In genomic region chr12:4214912-4215861, GRCh38 we compare ENCODE assay signal across 8 cellular contexts. TPM values are rescaled to one million over a fixed set of nuclear protein-coding genes. Genes with fewer than 3 reads are reported as not detected.
A peak's percentile ranks its signal among the peaks of the same experiment; 100 is the strongest.
DNase-seq lines count a peak whose midpoint lies in the region; ATAC-seq and TF ChIP-seq lines count a peak whose summit lies in the region.

No MANE protein-coding gene starts in this region.

- peaks cover 0 to 34% (median 0%) of the 10 kb centered on the region in 9 donors for H3K4me1 ChIP-seq in heart right ventricle

- H3K4me1 Mint-ChIP-seq in stimulated activated memory B cell treated with anti-CD40 and anti-IgM and Interleukin-4, amounts not matched to agents 10 μg/mL and 1 μg/mL and 100 μg/mL, for 72 hours, result peaks cover 41% of the 10 kb centered on the region

- no peaks in the 10 kb centered on the region for H3K36me3 Mint-ChIP-seq in stimulated activated memory B cell treated with anti-CD40 and anti-IgM and Interleukin-4, amounts not matched to agents 10 μg/mL and 1 μg/mL and 100 μg/mL, for 72 hours

- ATAC-seq in HG03139 (IDR thresholded peaks at IDR 0.05; ENCODE audit: unreplicated experiment), result peak; percentile 73
- ATAC-seq in heart right ventricle, result peak in 6 of 8 donors; percentile 61 to 87 (median 74)
- ATAC-seq in stimulated activated memory B cell treated with anti-CD40 and anti-IgM and Interleukin-4, amounts not matched to agents 10 μg/mL and 1 μg/mL and 100 μg/mL, for 72 hours, result peak; percentile 94

- WGBS in heart right ventricle, 2 donors, result 58% methylated on average over 24 of the region's 24 CpGs

- peak overlapping the region; percentile 73 for H3K4me3 Mint-ChIP-seq in stimulated activated memory B cell treated with anti-CD40 and anti-IgM and Interleukin-4, amounts not matched to agents 10 μg/mL and 1 μg/mL and 100 μg/mL, for 72 hours

- H3K27me3 Mint-ChIP-seq in stimulated activated memory B cell treated with anti-CD40 and anti-IgM and Interleukin-4, amounts not matched to agents 10 μg/mL and 1 μg/mL and 100 μg/mL, for 72 hours, result no peaks in the 10 kb centered on the region

- TF ChIP-seq POLR2A in GM19099 (IDR thresholded peaks at IDR 0.05; ENCODE audit: extremely low read depth, insufficient read length, low read depth), result peak; percentile 49

- no peak for TF ChIP-seq CTCF in heart right ventricle (IDR thresholded peaks at IDR 0.05)

- peak overlapping the region in 1 of 10 donors; percentile 41 for H3K27ac ChIP-seq in heart right ventricle

- peak overlapping the region; percentile 90 for H3K27ac Mint-ChIP-seq in stimulated activated memory B cell treated with anti-CD40 and anti-IgM and Interleukin-4, amounts not matched to agents 10 μg/mL and 1 μg/mL and 100 μg/mL, for 72 hours

- no peaks in the 10 kb centered on the region for H3K36me3 ChIP-seq in heart right ventricle

- no peak overlapping the region for H3K4me3 ChIP-seq in heart right ventricle

- peaks cover 0 to 26% (median 0%) of the 10 kb centered on the region in 7 donors for H3K27me3 ChIP-seq in heart right ventricle

- no peaks in the 10 kb centered on the region for H3K9me3 ChIP-seq in heart right ventricle

- peak; percentile 71 to 79 for DNase-seq in AML-193 (lab: John Stamatoyannopoulos, UW)
- peak; percentile 41 for DNase-seq in activated CD4-positive, CD25-positive, alpha-beta regulatory T cell treated with anti-CD3 and anti-CD28 coated beads, Interleukin-2, amount 50 U/mL, for 72 hours
- peak; percentile 43 to 57 for DNase-seq in heart right ventricle
- no peak for DNase-seq in NCI-H524 treated with DMSO at 0.1 percent for 48 hours (lab: John Stamatoyannopoulos, UW)
- no peak for DNase-seq in DMS153 (lab: John Stamatoyannopoulos, UW)

- H3K9me3 Mint-ChIP-seq in stimulated activated memory B cell treated with anti-CD40 and anti-IgM and Interleukin-4, amounts not matched to agents 10 μg/mL and 1 μg/mL and 100 μg/mL, for 72 hours, result no peaks in the 10 kb centered on the region

- intact Hi-C loops in heart right ventricle (cut with DNase I), result no loop called here

RNA-seq across cellular contexts. Expression of gene CCND2, which starts 58.4 kb away (rescaled TPM):
- total RNA-seq in heart right ventricle, result 100 to 1,000 TPM; 176 to 515 (median 381) TPM
- polyA plus RNA-seq in heart right ventricle, result 10 to 100 TPM; 27.5 to 28.4 TPM

Comparison
In these comparisons a context has a peak if more than half of its experiments do, and no peak if none do; other contexts are left out.
1. DNase-seq: peak in AML-193 (2 of 2), activated CD4-positive, CD25-positive, alpha-beta regulatory T cell treated with anti-CD3 and anti-CD28 coated beads, Interleukin-2, amount 50 U/mL, for 72 hours (single experiment) and heart right ventricle (2 of 2); none in NCI-H524 treated with DMSO at 0.1 percent for 48 hours (single experiment) and DMS153 (single experiment).
2. Peak in every context shown above with its lines, with median percentiles within 50 percentile points of each other: ATAC-seq.